19 cellular contexts compared by ENCODE assay signal in the genomic region with DNA sequence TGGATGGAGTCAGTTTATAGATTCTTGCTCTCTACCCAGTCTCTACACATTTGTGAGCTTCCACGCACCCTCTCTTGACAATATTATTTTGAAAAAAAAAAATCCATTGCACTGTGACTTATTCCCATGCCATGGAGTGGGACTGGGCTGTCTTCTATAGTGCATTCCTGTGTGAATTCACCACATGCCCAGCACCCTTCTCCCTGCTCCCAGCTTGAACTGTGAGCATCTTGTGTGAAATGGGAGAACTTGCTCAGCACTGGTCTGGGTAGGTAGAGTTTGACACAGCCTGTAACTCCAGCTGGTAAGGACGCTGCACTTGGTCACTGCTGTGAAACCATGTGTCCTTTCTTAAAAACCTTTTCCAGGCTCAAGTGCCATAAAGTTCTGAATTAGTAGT.
"Had no signal": no experiment of that assay in that cellular context is flagged by ENCODE, and none has a peak within 500 bp of the region (broad histone marks: within the 10 kb centered on the region; RNA-seq: fewer than 3 reads in every experiment).

No MANE protein-coding gene starts in this region.

- H3K9me3 Mint-ChIP-seq: activated CD4-positive, alpha-beta memory T cell treated with anti-CD3 and anti-CD28 coated beads, Interleukin-2, amount 10 ng/mL, durations not matched to agents 7 days and 5 days; activated CD4-positive, alpha-beta T cell treated with anti-CD3 and anti-CD28 coated beads, Interleukin-2, amount 10 ng/mL, durations not matched to agents 24 days and 14 days; immature natural killer cell; mesothelial cell of epicardium; natural killer cell treated with Interleukin-12 subunit alpha and Interleukin-12 subunit beta and Interleukin-15 and Interleukin-18, amount 100 ng/mL, for 72 hours; T-helper 2 cell treated with Interferon-gamma antibody and Interleukin-4, amounts not matched to agents 5 μg/mL and 100 μg/mL, for 36 hours had no signal

- H3K4me3 Mint-ChIP-seq: activated CD4-positive, alpha-beta memory T cell treated with anti-CD3 and anti-CD28 coated beads, Interleukin-2, amount 10 ng/mL, durations not matched to agents 7 days and 5 days; activated CD4-positive, alpha-beta T cell treated with anti-CD3 and anti-CD28 coated beads, Interleukin-2, amount 10 ng/mL, durations not matched to agents 24 days and 14 days; activated naive CD8-positive, alpha-beta T cell; dendritic cell treated with granulocyte-macrophage colony-stimulating factor and Interleukin-4, amounts not matched to agents 40 ng/mL and 50 ng/mL, for 4 days; immature natural killer cell; mesothelial cell of epicardium; natural killer cell treated with Interleukin-12 subunit alpha and Interleukin-12 subunit beta and Interleukin-15 and Interleukin-18, amount 100 ng/mL, for 72 hours; T-helper 2 cell treated with Interferon-gamma antibody and Interleukin-4, amounts not matched to agents 5 μg/mL and 100 μg/mL, for 36 hours had no signal

- H3K4me1 Mint-ChIP-seq: activated CD4-positive, alpha-beta memory T cell treated with anti-CD3 and anti-CD28 coated beads, Interleukin-2, amount 10 ng/mL, durations not matched to agents 7 days and 5 days; activated CD4-positive, alpha-beta T cell treated with anti-CD3 and anti-CD28 coated beads, Interleukin-2, amount 10 ng/mL, durations not matched to agents 24 days and 14 days; immature natural killer cell had no signal

- ATAC-seq: activated CD4-positive, CD25-positive, alpha-beta regulatory T cell treated with anti-CD3 and anti-CD28 coated beads, Interleukin-2, amount 50 U/mL, for 24 hours; foreskin keratinocyte; left lung; natural killer cell treated with Interleukin-12 subunit alpha and Interleukin-12 subunit beta and Interleukin-15 and Interleukin-18, amount 100 ng/mL, for 72 hours; right cardiac atrium; stimulated activated naive CD8-positive, alpha-beta T cell treated with anti-CD3 and anti-CD28 coated beads, Interleukin-15, Interleukin-2, amounts not matched to agents 100 U/mL and 50 U/mL, for 24 hours had no signal

- H3K27ac Mint-ChIP-seq: activated CD4-positive, alpha-beta memory T cell treated with anti-CD3 and anti-CD28 coated beads, Interleukin-2, amount 10 ng/mL, durations not matched to agents 7 days and 5 days; activated CD4-positive, alpha-beta T cell treated with anti-CD3 and anti-CD28 coated beads, Interleukin-2, amount 10 ng/mL, durations not matched to agents 24 days and 14 days; activated naive CD8-positive, alpha-beta T cell; dendritic cell treated with granulocyte-macrophage colony-stimulating factor and Interleukin-4, amounts not matched to agents 40 ng/mL and 50 ng/mL, for 4 days; immature natural killer cell; natural killer cell treated with Interleukin-12 subunit alpha and Interleukin-12 subunit beta and Interleukin-15 and Interleukin-18, amount 100 ng/mL, for 72 hours; T-helper 2 cell treated with Interferon-gamma antibody and Interleukin-4, amounts not matched to agents 5 μg/mL and 100 μg/mL, for 36 hours had no signal

- H3K27me3 Mint-ChIP-seq: activated CD4-positive, alpha-beta T cell treated with anti-CD3 and anti-CD28 coated beads, Interleukin-2, amount 10 ng/mL, durations not matched to agents 24 days and 14 days; activated naive CD8-positive, alpha-beta T cell had no signal

- H3K36me3 Mint-ChIP-seq: activated naive CD8-positive, alpha-beta T cell; immature natural killer cell; mesothelial cell of epicardium; natural killer cell treated with Interleukin-12 subunit alpha and Interleukin-12 subunit beta and Interleukin-15 and Interleukin-18, amount 100 ng/mL, for 72 hours had no signal

- DNase-seq: activated CD4-positive, alpha-beta memory T cell treated with anti-CD3 and anti-CD28 coated beads, Interleukin-2, amount 10 ng/mL, durations not matched to agents 7 days and 5 days; activated CD4-positive, alpha-beta T cell treated with anti-CD3 and anti-CD28 coated beads, Interleukin-2, amount 10 ng/mL, durations not matched to agents 24 days and 14 days; effector CD8-positive, alpha-beta T cell; erythroblast; foreskin keratinocyte; immature natural killer cell; kidney glomerular epithelial cell; left lung; right cardiac atrium; stimulated activated CD4-positive, alpha-beta T cell treated with anti-CD3 and anti-CD28 coated beads, Interleukin-12 subunit alpha, Interleukin-12 subunit beta, amount 100 ng/mL, for 4 hours; stimulated activated CD4-positive, alpha-beta T cell treated with anti-CD3 and anti-CD28 coated beads, Interleukin-4, amount 100 ng/mL, for 4 hours; stimulated activated naive CD8-positive, alpha-beta T cell treated with anti-CD3 and anti-CD28 coated beads, Interleukin-15, Interleukin-2, amounts not matched to agents 100 U/mL and 50 U/mL, for 24 hours; upper lobe of left lung had no signal
